ENCODE assay signal across 8 cellular contexts in genomic region chr17:83050651-83051422, GRCh38. TPM values are rescaled to one million over a fixed set of nuclear protein-coding genes. Genes with fewer than 3 reads are reported as not detected.
DNase-seq lines count a peak whose midpoint lies in the region; ATAC-seq and TF ChIP-seq lines count a peak whose summit lies in the region.

No MANE protein-coding gene starts in this region.

- intact Hi-C loops in Caco-2 (cut with micrococcal nuclease; ENCODE audit: unreplicated experiment): no loop called here

- no peaks in the 10 kb centered on the region for H4K20me1 ChIP-seq in MM.1S (ENCODE audit: insufficient read depth, low read length)

- BruUV-seq in Caco-2 (replicated peaks; lab: Mats Ljungman, UMichigan): no TSS peak

- no peaks in the 10 kb centered on the region for H3K27me3 Mint-ChIP-seq in Caco-2 (ENCODE audit: insufficient read depth, unreplicated experiment)
- H3K27me3 Mint-ChIP-seq in chondrocyte (ENCODE audit: low read depth): no peaks in the 10 kb centered on the region

- H3K4me3 ChIP-seq in Caco-2 (ENCODE audit: low read depth, low read length) (peak overlapping the region; percentile 95), MM.1S (ENCODE audit: low read length) (peak overlapping the region; percentile 60), mucosa of stomach (ENCODE audit: low read length) (peak overlapping the region; percentile 38)

- no peaks in the 10 kb centered on the region for H3K27me3 ChIP-seq in Caco-2 (replicated peaks; ENCODE audit: control insufficient read depth, insufficient read depth, low read length)
- peaks cover 45% of the 10 kb centered on the region for H3K27me3 ChIP-seq in MM.1S (replicated peaks; ENCODE audit: insufficient read depth, low read length)
- no peaks in the 10 kb centered on the region for H3K27me3 ChIP-seq in mucosa of stomach (ENCODE audit: control insufficient read depth, insufficient read depth, low read length)

- H3K27ac ChIP-seq in MM.1S (ENCODE audit: low read length): peak overlapping the region; percentile 75; the same call in 1 of the 2 replicates

- H3K9me3 ChIP-seq in Caco-2: no peaks in the 10 kb centered on the region
- no peaks in the 10 kb centered on the region for H3K9me3 ChIP-seq in MM.1S (replicated peaks; ENCODE audit: insufficient read depth, low read length)
- H3K9me3 ChIP-seq in mucosa of stomach (ENCODE audit: control insufficient read depth, low read length): no peaks in the 10 kb centered on the region

- no peak for TF ChIP-seq CTCF in Caco-2 (IDR thresholded peaks at IDR 0.05; ENCODE audit: insufficient read depth in 1 of 2, low read depth in 1 of 2, low read length in 1 of 2, severe bottlenecking in 1 of 2, unreplicated experiment in 1 of 2)
- no peak for TF ChIP-seq CTCF in MM.1S (IDR thresholded peaks at IDR 0.05; ENCODE audit: low read length)
- TF ChIP-seq CTCF in chondrocyte (IDR thresholded peaks at IDR 0.05): no peak
- no peak for TF ChIP-seq CTCF in GM13977 (IDR thresholded peaks at IDR 0.05; ENCODE audit: extremely low read depth, insufficient read depth, missing control alignments)

- H3K9ac ChIP-seq in MM.1S (ENCODE audit: low read length) (peak overlapping the region; percentile 63; the same call in 1 of the 2 replicates), mucosa of stomach (ENCODE audit: low read length) (peak overlapping the region; percentile 52)

- peaks cover 15% of the 10 kb centered on the region for H3K36me3 Mint-ChIP-seq in Caco-2 (ENCODE audit: insufficient read depth, unreplicated experiment)
- H3K36me3 Mint-ChIP-seq in chondrocyte (ENCODE audit: low read depth): peaks cover 6% of the 10 kb centered on the region

- no peaks in the 10 kb centered on the region; the same call in 1 of the 2 replicates for H3F3A ChIP-seq in MM.1S (ENCODE audit: insufficient read depth, low read length)

- no peak for ATAC-seq in GM18870 (IDR thresholded peaks at IDR 0.05; ENCODE audit: unreplicated experiment)

- peaks cover 7% of the 10 kb centered on the region for H3K4me1 Mint-ChIP-seq in Caco-2 (ENCODE audit: low read depth, unreplicated experiment)
- H3K4me1 Mint-ChIP-seq in chondrocyte (ENCODE audit: low read depth): peaks cover 14% of the 10 kb centered on the region

- H3K4me3 Mint-ChIP-seq in Caco-2 (ENCODE audit: unreplicated experiment) (peak overlapping the region; percentile 91), chondrocyte (ENCODE audit: unreplicated experiment) (peak overlapping the region; percentile 80)

- DNase-seq in Caco-2 (peak; percentile 69 to 71), MM.1S (peak; percentile 35), chondrocyte (ENCODE audit: low spot score) (no peak), GM13977 (ENCODE audit: low spot score) (no peak), Kasumi-1 (lab: John Stamatoyannopoulos, UW) (no peak), ACHN (no peak)

- in situ Hi-C loops in GM13977 (cut with MboI; ENCODE audit: low pct_unique_long_range_greater_than_20kb, low sequenced_read_pairs, unreplicated experiment) (no loop called here), ACHN (cut with HindIII; ENCODE audit: low pct_ligation_motif_present, low pct_unique_long_range_greater_than_20kb, low sequenced_read_pairs) (no loop called here)

- peaks cover 7% of the 10 kb centered on the region for H3K4me1 ChIP-seq in Caco-2
- H3K4me1 ChIP-seq in MM.1S (ENCODE audit: low read length): no peaks in the 10 kb centered on the region
- H3K4me1 ChIP-seq in mucosa of stomach (ENCODE audit: control insufficient read depth, insufficient read depth, low read length): peaks cover 34% of the 10 kb centered on the region

- CTCF ChIA-PET in Caco-2 (lab: Charles Lee): no interaction called here

- 0 out of 2 replicates have a peak overlapping the region, but pooled peaks have one; percentile 15 for H2AFZ ChIP-seq in MM.1S (ENCODE audit: low read length)

- POLR2A ChIA-PET in Caco-2 (lab: Charles Lee): interaction anchor here (0.6 to 1.0 kb wide), 2 partner anchors 28 to 49 kb away, joined by 3 to 8 read pairs; partner anchors contain the start of gene METRNL

- no peaks in the 10 kb centered on the region for H3K9me2 ChIP-seq in MM.1S (replicated peaks; ENCODE audit: insufficient read depth, low read length)

- H3K36me3 ChIP-seq in Caco-2 (ENCODE audit: control insufficient read depth, insufficient read depth, low read length) (no peaks in the 10 kb centered on the region), MM.1S (replicated peaks; ENCODE audit: insufficient read depth, low read length) (no peaks in the 10 kb centered on the region), mucosa of stomach (ENCODE audit: control insufficient read depth, insufficient read depth, low read length) (no peaks in the 10 kb centered on the region)

- H3K79me2 ChIP-seq in MM.1S (ENCODE audit: low read length): no peaks in the 10 kb centered on the region

- H3K9me3 Mint-ChIP-seq in Caco-2 (ENCODE audit: unreplicated experiment): peaks cover 9% of the 10 kb centered on the region
- H3K9me3 Mint-ChIP-seq in chondrocyte (ENCODE audit: low read depth): peaks cover 3% of the 10 kb centered on the region

- H3K27ac Mint-ChIP-seq in Caco-2 (ENCODE audit: unreplicated experiment) (peak overlapping the region; percentile 93), chondrocyte (ENCODE audit: unreplicated experiment) (peak overlapping the region; percentile 69)

- H3K4me2 ChIP-seq in MM.1S (ENCODE audit: low read depth, low read length): peak overlapping the region; percentile 43

RNA-seq across cellular contexts. Expression of gene METRNL, which starts 28.6 kb away (rescaled TPM):
- total RNA-seq in Caco-2 (2022) (33.8 and 40.9 TPM in 2 replicates), chondrocyte (63.8 to 79.4 TPM (median 64.7 TPM) in 3 replicates)

Comparison
In these comparisons a context has a peak if more than half of its experiments do, and no peak if none do; other contexts are left out.
1. DNase-seq: peak in Caco-2 (2 of 2) and MM.1S (single experiment); none in chondrocyte (single experiment), GM13977 (single experiment), Kasumi-1 (0 of 2) and ACHN (single experiment).
2. H3K4me3 ChIP-seq: peak in every context shown above with its lines; median percentile 95 in Caco-2; 60 in MM.1S; 38 in mucosa of stomach.